Comparison of ENCODE assay signal across 1 cellular context in the genomic region with DNA sequence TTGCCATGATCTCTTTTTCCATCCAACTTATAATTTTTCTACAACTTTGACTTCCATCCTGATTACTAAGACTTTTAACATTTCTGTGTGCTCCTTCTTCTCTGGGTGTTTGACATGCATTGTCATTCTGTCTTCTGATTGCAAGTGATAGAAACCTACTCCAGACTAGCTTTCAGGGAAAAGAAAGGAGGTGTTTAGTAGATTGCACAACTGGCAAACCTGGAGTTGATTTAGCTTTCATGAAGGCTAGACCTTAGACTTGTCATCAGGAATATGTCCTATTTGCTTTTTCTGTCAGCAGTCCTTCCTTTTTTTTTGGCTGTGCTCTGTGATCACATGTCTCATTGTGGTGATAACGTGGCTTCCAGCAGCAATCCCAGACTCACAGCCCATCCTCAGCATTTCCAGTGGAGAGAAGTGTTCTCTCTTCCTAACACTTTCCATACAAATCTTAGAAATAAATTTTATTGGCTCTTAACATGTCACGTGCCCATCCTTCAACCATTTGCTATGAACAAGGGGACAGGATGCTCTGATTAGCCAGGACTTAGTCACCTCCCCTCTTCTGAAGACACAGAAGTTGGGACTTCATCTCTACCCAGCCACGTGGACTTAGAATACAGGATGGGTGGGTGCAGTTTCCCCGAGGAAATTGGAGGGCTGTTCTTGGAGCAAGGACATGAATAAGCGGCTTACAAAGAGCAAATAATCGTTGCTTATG.
TF ChIP-seq lines count a peak whose summit lies in the region.

No MANE protein-coding gene starts in this region.

TF ChIP-seq in WTC11, 78 proteins besides CTCF, POLR2A, EP300 and RAD21 (continued from another document):
- no peak for TF ChIP-seq ZNF317 (CRISPR knock-in tag; IDR thresholded peaks at IDR 0.05; ENCODE audit: borderline replicate concordance, low read depth)
- TF ChIP-seq TEAD1 (CRISPR knock-in tag; IDR thresholded peaks at IDR 0.05): no peak
- no peak for TF ChIP-seq ZBTB21 (CRISPR knock-in tag; IDR thresholded peaks at IDR 0.05; ENCODE audit: borderline replicate concordance)
- TF ChIP-seq MXD4 (CRISPR knock-in tag; IDR thresholded peaks at IDR 0.05; ENCODE audit: borderline replicate concordance): no peak
- no peak for TF ChIP-seq NR1H2 (CRISPR knock-in tag; IDR thresholded peaks at IDR 0.05)
- TF ChIP-seq, protein P1, sequence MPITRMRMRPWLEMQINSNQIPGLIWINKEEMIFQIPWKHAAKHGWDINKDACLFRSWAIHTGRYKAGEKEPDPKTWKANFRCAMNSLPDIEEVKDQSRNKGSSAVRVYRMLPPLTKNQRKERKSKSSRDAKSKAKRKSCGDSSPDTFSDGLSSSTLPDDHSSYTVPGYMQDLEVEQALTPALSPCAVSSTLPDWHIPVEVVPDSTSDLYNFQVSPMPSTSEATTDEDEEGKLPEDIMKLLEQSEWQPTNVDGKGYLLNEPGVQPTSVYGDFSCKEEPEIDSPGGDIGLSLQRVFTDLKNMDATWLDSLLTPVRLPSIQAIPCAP (CRISPR knock-in tag; IDR thresholded peaks at IDR 0.05): no peak
- no peak for TF ChIP-seq FOXJ3 (CRISPR knock-in tag; IDR thresholded peaks at IDR 0.05; ENCODE audit: borderline replicate concordance)
- TF ChIP-seq ZNF232 (CRISPR knock-in tag; IDR thresholded peaks at IDR 0.05): no peak
- TF ChIP-seq, protein P2, sequence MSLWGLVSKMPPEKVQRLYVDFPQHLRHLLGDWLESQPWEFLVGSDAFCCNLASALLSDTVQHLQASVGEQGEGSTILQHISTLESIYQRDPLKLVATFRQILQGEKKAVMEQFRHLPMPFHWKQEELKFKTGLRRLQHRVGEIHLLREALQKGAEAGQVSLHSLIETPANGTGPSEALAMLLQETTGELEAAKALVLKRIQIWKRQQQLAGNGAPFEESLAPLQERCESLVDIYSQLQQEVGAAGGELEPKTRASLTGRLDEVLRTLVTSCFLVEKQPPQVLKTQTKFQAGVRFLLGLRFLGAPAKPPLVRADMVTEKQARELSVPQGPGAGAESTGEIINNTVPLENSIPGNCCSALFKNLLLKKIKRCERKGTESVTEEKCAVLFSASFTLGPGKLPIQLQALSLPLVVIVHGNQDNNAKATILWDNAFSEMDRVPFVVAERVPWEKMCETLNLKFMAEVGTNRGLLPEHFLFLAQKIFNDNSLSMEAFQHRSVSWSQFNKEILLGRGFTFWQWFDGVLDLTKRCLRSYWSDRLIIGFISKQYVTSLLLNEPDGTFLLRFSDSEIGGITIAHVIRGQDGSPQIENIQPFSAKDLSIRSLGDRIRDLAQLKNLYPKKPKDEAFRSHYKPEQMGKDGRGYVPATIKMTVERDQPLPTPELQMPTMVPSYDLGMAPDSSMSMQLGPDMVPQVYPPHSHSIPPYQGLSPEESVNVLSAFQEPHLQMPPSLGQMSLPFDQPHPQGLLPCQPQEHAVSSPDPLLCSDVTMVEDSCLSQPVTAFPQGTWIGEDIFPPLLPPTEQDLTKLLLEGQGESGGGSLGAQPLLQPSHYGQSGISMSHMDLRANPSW (CRISPR knock-in tag; conservative IDR thresholded peaks at IDR 0.05; ENCODE audit: low read depth): no peak
- no peak for TF ChIP-seq NR3C1 (CRISPR knock-in tag; conservative IDR thresholded peaks at IDR 0.05; ENCODE audit: low read depth)
- no peak for TF ChIP-seq TP53 (CRISPR knock-in tag; IDR thresholded peaks at IDR 0.05)
- TF ChIP-seq, protein P3, sequence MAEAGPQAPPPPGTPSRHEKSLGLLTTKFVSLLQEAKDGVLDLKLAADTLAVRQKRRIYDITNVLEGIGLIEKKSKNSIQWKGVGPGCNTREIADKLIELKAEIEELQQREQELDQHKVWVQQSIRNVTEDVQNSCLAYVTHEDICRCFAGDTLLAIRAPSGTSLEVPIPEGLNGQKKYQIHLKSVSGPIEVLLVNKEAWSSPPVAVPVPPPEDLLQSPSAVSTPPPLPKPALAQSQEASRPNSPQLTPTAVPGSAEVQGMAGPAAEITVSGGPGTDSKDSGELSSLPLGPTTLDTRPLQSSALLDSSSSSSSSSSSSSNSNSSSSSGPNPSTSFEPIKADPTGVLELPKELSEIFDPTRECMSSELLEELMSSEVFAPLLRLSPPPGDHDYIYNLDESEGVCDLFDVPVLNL (CRISPR knock-in tag; IDR thresholded peaks at IDR 0.05; ENCODE audit: borderline replicate concordance, low read depth): no peak
- TF ChIP-seq OVOL2 (CRISPR knock-in tag; IDR thresholded peaks at IDR 0.05; ENCODE audit: borderline replicate concordance): no peak
- TF ChIP-seq, protein P4, sequence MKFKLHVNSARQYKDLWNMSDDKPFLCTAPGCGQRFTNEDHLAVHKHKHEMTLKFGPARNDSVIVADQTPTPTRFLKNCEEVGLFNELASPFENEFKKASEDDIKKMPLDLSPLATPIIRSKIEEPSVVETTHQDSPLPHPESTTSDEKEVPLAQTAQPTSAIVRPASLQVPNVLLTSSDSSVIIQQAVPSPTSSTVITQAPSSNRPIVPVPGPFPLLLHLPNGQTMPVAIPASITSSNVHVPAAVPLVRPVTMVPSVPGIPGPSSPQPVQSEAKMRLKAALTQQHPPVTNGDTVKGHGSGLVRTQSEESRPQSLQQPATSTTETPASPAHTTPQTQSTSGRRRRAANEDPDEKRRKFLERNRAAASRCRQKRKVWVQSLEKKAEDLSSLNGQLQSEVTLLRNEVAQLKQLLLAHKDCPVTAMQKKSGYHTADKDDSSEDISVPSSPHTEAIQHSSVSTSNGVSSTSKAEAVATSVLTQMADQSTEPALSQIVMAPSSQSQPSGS (CRISPR knock-in tag; IDR thresholded peaks at IDR 0.05; ENCODE audit: borderline replicate concordance, low read depth): no peak
- TF ChIP-seq RORB (CRISPR knock-in tag; IDR thresholded peaks at IDR 0.05): no peak
